ENCODE assay signal across 9 cellular contexts in genomic region chr3:143529018-143529478, GRCh38.
DNase-seq lines count a peak whose midpoint lies in the region; ATAC-seq and TF ChIP-seq lines count a peak whose summit lies in the region.
"Had no signal": no experiment of that assay in that cellular context is flagged by ENCODE, and none has a peak within 500 bp of the region (broad histone marks: within the 10 kb centered on the region; RNA-seq: fewer than 3 reads in every experiment).

No MANE protein-coding gene starts in this region.

- no peaks in the 10 kb centered on the region; the same call in 1 of the 2 replicates for H3K27me3 ChIP-seq in DOHH2 (ENCODE audit: control insufficient read depth, low read length)
- H3K27me3 ChIP-seq: SJSA1 had no signal

- H3K4me3 ChIP-seq in DOHH2 (ENCODE audit: low read length): 0 out of 2 replicates have a peak overlapping the region, but pooled peaks have one; percentile 6
- H3K4me3 ChIP-seq: SJSA1 had no signal

- H3K36me3 ChIP-seq in DOHH2 (ENCODE audit: control insufficient read depth, low read length): no peaks in the 10 kb centered on the region
- H3K36me3 ChIP-seq: SJSA1 had no signal

- no peaks in the 10 kb centered on the region for H3K9me3 ChIP-seq in DOHH2 (ENCODE audit: control insufficient read depth, insufficient read depth, low read length)
- H3K9me3 ChIP-seq: SJSA1 had no signal

- no peak for TF ChIP-seq CTCF in DOHH2 (IDR thresholded peaks at IDR 0.05; ENCODE audit: low read depth, low read length, poor library complexity, severe bottlenecking)

- H3K4me2 ChIP-seq in DOHH2 (ENCODE audit: low read length): peak overlapping the region; percentile 40

- no peaks in the 10 kb centered on the region for H3K9me2 ChIP-seq in DOHH2 (replicated peaks; ENCODE audit: control insufficient read depth, low read length)

- H3K27ac ChIP-seq in DOHH2 (ENCODE audit: low read depth, low read length): no peak overlapping the region
- H3K27ac ChIP-seq: SJSA1 had no signal

- no peaks in the 10 kb centered on the region for H3F3A ChIP-seq in DOHH2 (ENCODE audit: control insufficient read depth, insufficient read depth)

- peak; percentile 62 for DNase-seq in KG1 (lab: John Stamatoyannopoulos, UW)
- no peak for DNase-seq in left lobe of liver (ENCODE audit: low spot score)
- no peak for DNase-seq in NOMO-1 treated with dmso at 0.1 percent for 144 hours (lab: John Stamatoyannopoulos, UW; ENCODE audit: unreplicated experiment)
- DNase-seq in stimulated activated CD4-positive, alpha-beta T cell treated with anti-CD3 and anti-CD28 coated beads, Interleukin-2, amount 100 ng/mL, for 24 hours: no peak
- no peak for DNase-seq in DMS79 treated with DMSO at 0.1 percent for 48 hours (lab: John Stamatoyannopoulos, UW)
- DNase-seq in NCI-H1694 treated with DMSO at 0.1 percent for 48 hours (lab: John Stamatoyannopoulos, UW): no peak

- H3K79me2 ChIP-seq in DOHH2 (ENCODE audit: control insufficient read depth, low read length): no peaks in the 10 kb centered on the region

- peak; percentile 63 for ATAC-seq in GM21390 (IDR thresholded peaks at IDR 0.05; ENCODE audit: unreplicated experiment)
- ATAC-seq in left lobe of liver: peak; percentile 88

- H3K4me1 ChIP-seq in DOHH2 (ENCODE audit: control insufficient read depth, low read length): peaks cover 13% of the 10 kb centered on the region
- H3K4me1 ChIP-seq: SJSA1 had no signal

- H4K20me1 ChIP-seq in DOHH2 (ENCODE audit: control insufficient read depth, insufficient read depth, low read depth, low read length): no peaks in the 10 kb centered on the region
